ENCODE assay signal across 12 cellular contexts in the genomic region with DNA sequence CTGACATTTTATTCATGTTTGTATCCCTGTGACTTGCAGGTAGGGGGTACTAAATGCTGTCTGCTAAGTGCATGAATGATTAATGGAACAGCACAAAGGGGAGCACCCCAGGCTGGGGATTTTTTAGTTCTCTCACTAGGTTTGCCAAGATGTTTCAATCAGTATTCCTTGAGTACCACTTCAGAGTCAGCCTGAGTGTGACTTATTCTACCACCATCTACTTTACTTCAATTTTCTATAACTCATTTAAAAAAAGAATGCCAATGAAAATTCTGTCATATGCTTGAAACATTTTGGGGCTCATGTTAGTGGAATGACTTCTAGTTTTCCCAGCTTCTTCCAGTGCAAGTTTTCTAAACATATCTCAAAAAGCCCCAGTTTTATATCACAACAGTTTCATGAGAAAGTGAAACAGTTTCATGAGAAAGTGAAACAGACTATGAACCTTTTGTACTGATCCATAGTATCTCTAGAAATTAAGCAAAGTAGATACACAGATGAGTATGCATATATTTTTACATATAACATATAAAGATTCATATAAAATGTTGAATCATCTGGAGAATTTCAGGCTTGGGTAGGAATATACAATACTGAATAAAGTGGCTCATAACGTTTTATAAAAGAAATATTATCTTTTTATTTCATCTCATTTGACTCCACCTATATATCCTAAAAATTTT.
DNase-seq lines count a peak whose midpoint lies in the region; ATAC-seq and TF ChIP-seq lines count a peak whose summit lies in the region.
"Had no signal": no experiment of that assay in that cellular context is flagged by ENCODE, and none has a peak within 500 bp of the region (broad histone marks: within the 10 kb centered on the region; RNA-seq: fewer than 3 reads in every experiment).

No MANE protein-coding gene starts in this region.

- H3K18ac ChIP-seq in mesendoderm (ENCODE audit: low read length), result no peak overlapping the region

- H3K27ac Mint-ChIP-seq in activated T-helper 1 cell treated with anti-CD3 and anti-CD28 coated beads, Interleukin-12 subunit alpha, Interleukin-12 subunit beta, Interleukin-2, Interleukin-4 antibody, amounts not matched to agents 30 ng/mL and 10 ng/mL and 1 ng/mL, durations not matched to agents 14 hours and 24 hours and 36 hours, result no peak overlapping the region

- no peak overlapping the region for H2BK120ac ChIP-seq in mesendoderm (ENCODE audit: low read depth, low read length)

- H3K4me1 ChIP-seq in DND-41 (ENCODE audit: insufficient read depth, low read length) (peaks cover 5% of the 10 kb centered on the region; the same call in 1 of the 2 replicates), mesendoderm (ENCODE audit: control insufficient read depth, low read depth, low read length) (no peaks in the 10 kb centered on the region)

- H4K20me1 ChIP-seq in DND-41 (ENCODE audit: insufficient read depth, low read length), result no peaks in the 10 kb centered on the region

- H2AFZ ChIP-seq in DND-41 (ENCODE audit: low read depth, low read length), result peak overlapping the region; percentile 57
- H2AFZ ChIP-seq: PC-9 had no signal

- H3K9ac ChIP-seq in DND-41 (ENCODE audit: low read depth, low read length) (no peak overlapping the region), mesendoderm (ENCODE audit: low read length) (no peak overlapping the region)

- H3K9me3 ChIP-seq in DND-41 (ENCODE audit: insufficient read depth, low read length, severe bottlenecking), result peaks cover 7% of the 10 kb centered on the region
- H3K9me3 ChIP-seq: right lobe of liver had no signal

- no peak overlapping the region for H4K5ac ChIP-seq in mesendoderm (ENCODE audit: low read length)

- no peak overlapping the region for H3K56ac ChIP-seq in mesendoderm (ENCODE audit: low read length)

- peaks cover 7% of the 10 kb centered on the region for H3K27me3 Mint-ChIP-seq in activated T-helper 1 cell treated with anti-CD3 and anti-CD28 coated beads, Interleukin-12 subunit alpha, Interleukin-12 subunit beta, Interleukin-2, Interleukin-4 antibody, amounts not matched to agents 30 ng/mL and 10 ng/mL and 1 ng/mL, durations not matched to agents 14 hours and 24 hours and 36 hours (ENCODE audit: insufficient read depth)

- WGBS in mesendoderm (ENCODE audit: extremely low coverage, insufficient coverage, low lambda C conversion rate), result no CpG with 5 or more reads among the region's 1 CpG

- intact Hi-C loops in activated T-helper 1 cell treated with anti-CD3 and anti-CD28 coated beads, Interleukin-12 subunit alpha, Interleukin-12 subunit beta, Interleukin-2, Interleukin-4 antibody, amounts not matched to agents 30 ng/mL and 10 ng/mL and 1 ng/mL, durations not matched to agents 14 hours and 24 hours and 36 hours (cut with micrococcal nuclease), result loop anchor here (1.0 kb wide), 1 partner anchor 28 kb away; no protein-coding TSS in a partner anchor

- no peak overlapping the region for H2BK15ac ChIP-seq in mesendoderm (replicated peaks; ENCODE audit: low read depth)

- H3K36me3 ChIP-seq in DND-41 (ENCODE audit: insufficient read depth, low read length) (no peaks in the 10 kb centered on the region), mesendoderm (ENCODE audit: control insufficient read depth, insufficient read depth, low read length) (no peaks in the 10 kb centered on the region)
- H3K36me3 ChIP-seq: right lobe of liver had no signal

- no peak overlapping the region for H2BK5ac ChIP-seq in mesendoderm (ENCODE audit: low read length)

- H3K27ac ChIP-seq in DND-41 (ENCODE audit: low read length) (no peak overlapping the region), mesendoderm (ENCODE audit: low read depth, low read length) (no peak overlapping the region)
- H3K27ac ChIP-seq: PC-9, right lobe of liver had no signal

- H3K4me3 Mint-ChIP-seq in activated T-helper 1 cell treated with anti-CD3 and anti-CD28 coated beads, Interleukin-12 subunit alpha, Interleukin-12 subunit beta, Interleukin-2, Interleukin-4 antibody, amounts not matched to agents 30 ng/mL and 10 ng/mL and 1 ng/mL, durations not matched to agents 14 hours and 24 hours and 36 hours, result no peak overlapping the region

- H3K4me1 Mint-ChIP-seq in activated T-helper 1 cell treated with anti-CD3 and anti-CD28 coated beads, Interleukin-12 subunit alpha, Interleukin-12 subunit beta, Interleukin-2, Interleukin-4 antibody, amounts not matched to agents 30 ng/mL and 10 ng/mL and 1 ng/mL, durations not matched to agents 14 hours and 24 hours and 36 hours (ENCODE audit: low read depth), result peaks cover 10% of the 10 kb centered on the region

- H3K4ac ChIP-seq in mesendoderm (ENCODE audit: low read depth, low read length), result no peak overlapping the region

- H3K9me3 Mint-ChIP-seq in activated T-helper 1 cell treated with anti-CD3 and anti-CD28 coated beads, Interleukin-12 subunit alpha, Interleukin-12 subunit beta, Interleukin-2, Interleukin-4 antibody, amounts not matched to agents 30 ng/mL and 10 ng/mL and 1 ng/mL, durations not matched to agents 14 hours and 24 hours and 36 hours, result no peaks in the 10 kb centered on the region

- H3K79me1 ChIP-seq in mesendoderm (ENCODE audit: low read length), result no peaks in the 10 kb centered on the region

- H3K79me2 ChIP-seq in DND-41 (ENCODE audit: insufficient read depth, low read length) (no peaks in the 10 kb centered on the region), mesendoderm (ENCODE audit: control insufficient read depth, insufficient read depth, low read length) (no peaks in the 10 kb centered on the region)

- no peak overlapping the region for H2AK5ac ChIP-seq in mesendoderm (ENCODE audit: low read length)

- H3K23ac ChIP-seq in mesendoderm (ENCODE audit: low read length), result no peak overlapping the region

- ATAC-seq in DND-41 (ENCODE audit: insufficient read depth, low read depth) (peak; percentile 54; the same call in 1 of the 3 replicates), GM18907 (IDR thresholded peaks at IDR 0.05; ENCODE audit: unreplicated experiment) (peak; percentile 94), GM21825 (IDR thresholded peaks at IDR 0.05; ENCODE audit: unreplicated experiment) (peak; percentile 84), HG03196 (IDR thresholded peaks at IDR 0.05; ENCODE audit: unreplicated experiment) (peak; percentile 90)

- H3K4me3 ChIP-seq in DND-41 (ENCODE audit: low read depth in 1 of 2, low read length in 2 of 2) (no peak overlapping the region), mesendoderm (ENCODE audit: low read length) (no peak overlapping the region)
- H3K4me3 ChIP-seq: PC-9, right lobe of liver had no signal

- DNase-seq in DND-41 (no peak), NCI-H446 (lab: John Stamatoyannopoulos, UW) (no peak), anterior cingulate cortex (lab: John Stamatoyannopoulos, UW) (no peak), mesendoderm (no peak)
- DNase-seq in activated T-helper 1 cell treated with anti-CD3 and anti-CD28 coated beads, Interleukin-12 subunit alpha, Interleukin-12 subunit beta, Interleukin-2, Interleukin-4 antibody, amounts not matched to agents 30 ng/mL and 10 ng/mL and 1 ng/mL, durations not matched to agents 14 hours and 24 hours and 36 hours (ENCODE audit: low spot score), result no peak
- DNase-seq: glutamatergic neuron, NCI-H146, PC-9, right lobe of liver had no signal

- H4K8ac ChIP-seq in mesendoderm (ENCODE audit: low read depth, low read length), result no peak overlapping the region

- H3K27me3 ChIP-seq in DND-41 (ENCODE audit: insufficient read depth, low read length, poor library complexity) (no peaks in the 10 kb centered on the region), mesendoderm (ENCODE audit: insufficient read depth, low read length, poor library complexity) (no peaks in the 10 kb centered on the region)
- H3K27me3 ChIP-seq: right lobe of liver had no signal

- no peak for TF ChIP-seq CTCF in DND-41 (IDR thresholded peaks at IDR 0.05; ENCODE audit: borderline replicate concordance, extremely low read depth, low read length, poor library complexity, severe bottlenecking)

- H3K4me2 ChIP-seq in DND-41 (ENCODE audit: insufficient read depth, low read length), result no peak overlapping the region
- no peak overlapping the region for H3K4me2 ChIP-seq in mesendoderm (ENCODE audit: low read length)
- H3K4me2 ChIP-seq: PC-9 had no signal

- H3K36me3 Mint-ChIP-seq in activated T-helper 1 cell treated with anti-CD3 and anti-CD28 coated beads, Interleukin-12 subunit alpha, Interleukin-12 subunit beta, Interleukin-2, Interleukin-4 antibody, amounts not matched to agents 30 ng/mL and 10 ng/mL and 1 ng/mL, durations not matched to agents 14 hours and 24 hours and 36 hours (ENCODE audit: low read depth), result no peaks in the 10 kb centered on the region
